In genomic region chr16:30609928-30610839, GRCh38 we compare ENCODE assay signal across 1 cellular context.
TF ChIP-seq lines count a peak whose summit lies in the region.

TSS of gene ZNF689 (minus strand) at chr16:30610389. CDS start at chr16:30610041, 348 bp downstream.

TF ChIP-seq in HepG2, 621 proteins besides CTCF, POLR2A, EP300 and RAD21 (continued from another document and continues in another):
- TF ChIP-seq, protein P1, sequence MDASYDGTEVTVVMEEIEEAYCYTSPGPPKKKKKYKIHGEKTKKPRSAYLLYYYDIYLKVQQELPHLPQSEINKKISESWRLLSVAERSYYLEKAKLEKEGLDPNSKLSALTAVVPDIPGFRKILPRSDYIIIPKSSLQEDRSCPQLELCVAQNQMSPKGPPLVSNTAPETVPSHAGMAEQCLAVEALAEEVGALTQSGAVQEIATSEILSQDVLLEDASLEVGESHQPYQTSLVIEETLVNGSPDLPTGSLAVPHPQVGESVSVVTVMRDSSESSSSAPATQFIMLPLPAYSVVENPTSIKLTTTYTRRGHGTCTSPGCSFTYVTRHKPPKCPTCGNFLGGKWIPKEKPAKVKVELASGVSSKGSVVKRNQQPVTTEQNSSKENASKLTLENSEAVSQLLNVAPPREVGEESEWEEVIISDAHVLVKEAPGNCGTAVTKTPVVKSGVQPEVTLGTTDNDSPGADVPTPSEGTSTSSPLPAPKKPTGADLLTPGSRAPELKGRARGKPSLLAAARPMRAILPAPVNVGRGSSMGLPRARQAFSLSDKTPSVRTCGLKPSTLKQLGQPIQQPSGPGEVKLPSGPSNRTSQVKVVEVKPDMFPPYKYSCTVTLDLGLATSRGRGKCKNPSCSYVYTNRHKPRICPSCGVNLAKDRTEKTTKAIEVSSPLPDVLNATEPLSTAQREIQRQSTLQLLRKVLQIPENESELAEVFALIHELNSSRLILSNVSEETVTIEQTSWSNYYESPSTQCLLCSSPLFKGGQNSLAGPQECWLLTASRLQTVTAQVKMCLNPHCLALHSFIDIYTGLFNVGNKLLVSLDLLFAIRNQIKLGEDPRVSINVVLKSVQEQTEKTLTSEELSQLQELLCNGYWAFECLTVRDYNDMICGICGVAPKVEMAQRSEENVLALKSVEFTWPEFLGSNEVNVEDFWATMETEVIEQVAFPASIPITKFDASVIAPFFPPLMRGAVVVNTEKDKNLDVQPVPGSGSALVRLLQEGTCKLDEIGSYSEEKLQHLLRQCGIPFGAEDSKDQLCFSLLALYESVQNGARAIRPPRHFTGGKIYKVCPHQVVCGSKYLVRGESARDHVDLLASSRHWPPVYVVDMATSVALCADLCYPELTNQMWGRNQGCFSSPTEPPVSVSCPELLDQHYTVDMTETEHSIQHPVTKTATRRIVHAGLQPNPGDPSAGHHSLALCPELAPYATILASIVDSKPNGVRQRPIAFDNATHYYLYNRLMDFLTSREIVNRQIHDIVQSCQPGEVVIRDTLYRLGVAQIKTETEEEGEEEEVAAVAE (CRISPR knock-in tag; IDR thresholded peaks at IDR 0.05; ENCODE audit: borderline replicate concordance) = peak; percentile 100
- peak; percentile 99 for TF ChIP-seq ZNF501 (CRISPR knock-in tag; IDR thresholded peaks at IDR 0.05)
- peak; percentile 95 for TF ChIP-seq ZNF362 (CRISPR knock-in tag; IDR thresholded peaks at IDR 0.05; ENCODE audit: borderline replicate concordance)
- TF ChIP-seq, protein P2, sequence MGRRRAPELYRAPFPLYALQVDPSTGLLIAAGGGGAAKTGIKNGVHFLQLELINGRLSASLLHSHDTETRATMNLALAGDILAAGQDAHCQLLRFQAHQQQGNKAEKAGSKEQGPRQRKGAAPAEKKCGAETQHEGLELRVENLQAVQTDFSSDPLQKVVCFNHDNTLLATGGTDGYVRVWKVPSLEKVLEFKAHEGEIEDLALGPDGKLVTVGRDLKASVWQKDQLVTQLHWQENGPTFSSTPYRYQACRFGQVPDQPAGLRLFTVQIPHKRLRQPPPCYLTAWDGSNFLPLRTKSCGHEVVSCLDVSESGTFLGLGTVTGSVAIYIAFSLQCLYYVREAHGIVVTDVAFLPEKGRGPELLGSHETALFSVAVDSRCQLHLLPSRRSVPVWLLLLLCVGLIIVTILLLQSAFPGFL (CRISPR knock-in tag; IDR thresholded peaks at IDR 0.05) = no peak
- TF ChIP-seq PHF20 (CRISPR knock-in tag; IDR thresholded peaks at IDR 0.05) = peak; percentile 79
- peak; percentile 97; the same call in 1 of the 2 replicates for TF ChIP-seq ZNF776 (CRISPR knock-in tag; IDR thresholded peaks at IDR 0.05)
- TF ChIP-seq CENPT (CRISPR knock-in tag; IDR thresholded peaks at IDR 0.05; ENCODE audit: low read depth) = no peak; the same call in 1 of the 2 replicates
- TF ChIP-seq ZFP37 (CRISPR knock-in tag; IDR thresholded peaks at IDR 0.05; ENCODE audit: borderline replicate concordance) = peak; percentile 28; the same call in 1 of the 2 replicates
- no peak for TF ChIP-seq ZNF562 (CRISPR knock-in tag; IDR thresholded peaks at IDR 0.05; ENCODE audit: borderline replicate concordance)
- TF ChIP-seq NFYB (CRISPR knock-in tag; IDR thresholded peaks at IDR 0.05) = peak; percentile 100
- no peak; the same call in none of the 2 replicates for TF ChIP-seq HES4 (CRISPR knock-in tag; IDR thresholded peaks at IDR 0.05; ENCODE audit: borderline replicate concordance)
- TF ChIP-seq, protein P3, sequence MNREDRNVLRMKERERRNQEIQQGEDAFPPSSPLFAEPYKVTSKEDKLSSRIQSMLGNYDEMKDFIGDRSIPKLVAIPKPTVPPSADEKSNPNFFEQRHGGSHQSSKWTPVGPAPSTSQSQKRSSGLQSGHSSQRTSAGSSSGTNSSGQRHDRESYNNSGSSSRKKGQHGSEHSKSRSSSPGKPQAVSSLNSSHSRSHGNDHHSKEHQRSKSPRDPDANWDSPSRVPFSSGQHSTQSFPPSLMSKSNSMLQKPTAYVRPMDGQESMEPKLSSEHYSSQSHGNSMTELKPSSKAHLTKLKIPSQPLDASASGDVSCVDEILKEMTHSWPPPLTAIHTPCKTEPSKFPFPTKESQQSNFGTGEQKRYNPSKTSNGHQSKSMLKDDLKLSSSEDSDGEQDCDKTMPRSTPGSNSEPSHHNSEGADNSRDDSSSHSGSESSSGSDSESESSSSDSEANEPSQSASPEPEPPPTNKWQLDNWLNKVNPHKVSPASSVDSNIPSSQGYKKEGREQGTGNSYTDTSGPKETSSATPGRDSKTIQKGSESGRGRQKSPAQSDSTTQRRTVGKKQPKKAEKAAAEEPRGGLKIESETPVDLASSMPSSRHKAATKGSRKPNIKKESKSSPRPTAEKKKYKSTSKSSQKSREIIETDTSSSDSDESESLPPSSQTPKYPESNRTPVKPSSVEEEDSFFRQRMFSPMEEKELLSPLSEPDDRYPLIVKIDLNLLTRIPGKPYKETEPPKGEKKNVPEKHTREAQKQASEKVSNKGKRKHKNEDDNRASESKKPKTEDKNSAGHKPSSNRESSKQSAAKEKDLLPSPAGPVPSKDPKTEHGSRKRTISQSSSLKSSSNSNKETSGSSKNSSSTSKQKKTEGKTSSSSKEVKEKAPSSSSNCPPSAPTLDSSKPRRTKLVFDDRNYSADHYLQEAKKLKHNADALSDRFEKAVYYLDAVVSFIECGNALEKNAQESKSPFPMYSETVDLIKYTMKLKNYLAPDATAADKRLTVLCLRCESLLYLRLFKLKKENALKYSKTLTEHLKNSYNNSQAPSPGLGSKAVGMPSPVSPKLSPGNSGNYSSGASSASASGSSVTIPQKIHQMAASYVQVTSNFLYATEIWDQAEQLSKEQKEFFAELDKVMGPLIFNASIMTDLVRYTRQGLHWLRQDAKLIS (CRISPR knock-in tag; IDR thresholded peaks at IDR 0.05) = peak; percentile 54; the same call in 1 of the 2 replicates
- peak; percentile 88 for TF ChIP-seq HOXD1 (CRISPR knock-in tag; IDR thresholded peaks at IDR 0.05)
- no peak; the same call in 1 of the 2 replicates for TF ChIP-seq STAT6 (CRISPR knock-in tag; IDR thresholded peaks at IDR 0.05; ENCODE audit: borderline replicate concordance)
- TF ChIP-seq GLI4 (CRISPR knock-in tag; IDR thresholded peaks at IDR 0.05; ENCODE audit: borderline replicate concordance) = peak; percentile 99
- TF ChIP-seq KDM2A (CRISPR knock-in tag; IDR thresholded peaks at IDR 0.05; ENCODE audit: borderline replicate concordance, low read depth) = peak; percentile 98
- no peak for TF ChIP-seq MZF1 (CRISPR knock-in tag; IDR thresholded peaks at IDR 0.05; ENCODE audit: borderline replicate concordance)
- no peak for TF ChIP-seq ARNT2 (CRISPR knock-in tag; IDR thresholded peaks at IDR 0.05; ENCODE audit: low read depth)
- TF ChIP-seq MTA1 (CRISPR knock-in tag; IDR thresholded peaks at IDR 0.05; ENCODE audit: borderline replicate concordance) = peak; percentile 65; the same call in 1 of the 2 replicates
- TF ChIP-seq, protein P4, sequence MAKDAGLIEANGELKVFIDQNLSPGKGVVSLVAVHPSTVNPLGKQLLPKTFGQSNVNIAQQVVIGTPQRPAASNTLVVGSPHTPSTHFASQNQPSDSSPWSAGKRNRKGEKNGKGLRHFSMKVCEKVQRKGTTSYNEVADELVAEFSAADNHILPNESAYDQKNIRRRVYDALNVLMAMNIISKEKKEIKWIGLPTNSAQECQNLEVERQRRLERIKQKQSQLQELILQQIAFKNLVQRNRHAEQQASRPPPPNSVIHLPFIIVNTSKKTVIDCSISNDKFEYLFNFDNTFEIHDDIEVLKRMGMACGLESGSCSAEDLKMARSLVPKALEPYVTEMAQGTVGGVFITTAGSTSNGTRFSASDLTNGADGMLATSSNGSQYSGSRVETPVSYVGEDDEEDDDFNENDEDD (CRISPR knock-in tag; IDR thresholded peaks at IDR 0.05; ENCODE audit: borderline replicate concordance) = peak; percentile 99
- 0 out of 2 replicates have a peak, but pooled peaks have one; percentile 32 for TF ChIP-seq DMTF1 (CRISPR knock-in tag; IDR thresholded peaks at IDR 0.05)
- 0 out of 2 replicates have a peak, but pooled peaks have one; percentile 85 for TF ChIP-seq MAF1 (CRISPR knock-in tag; IDR thresholded peaks at IDR 0.05; ENCODE audit: borderline replicate concordance)
- TF ChIP-seq ZNF292 (CRISPR knock-in tag; IDR thresholded peaks at IDR 0.05; ENCODE audit: borderline replicate concordance, low read depth) = no peak
- TF ChIP-seq, protein P5, sequence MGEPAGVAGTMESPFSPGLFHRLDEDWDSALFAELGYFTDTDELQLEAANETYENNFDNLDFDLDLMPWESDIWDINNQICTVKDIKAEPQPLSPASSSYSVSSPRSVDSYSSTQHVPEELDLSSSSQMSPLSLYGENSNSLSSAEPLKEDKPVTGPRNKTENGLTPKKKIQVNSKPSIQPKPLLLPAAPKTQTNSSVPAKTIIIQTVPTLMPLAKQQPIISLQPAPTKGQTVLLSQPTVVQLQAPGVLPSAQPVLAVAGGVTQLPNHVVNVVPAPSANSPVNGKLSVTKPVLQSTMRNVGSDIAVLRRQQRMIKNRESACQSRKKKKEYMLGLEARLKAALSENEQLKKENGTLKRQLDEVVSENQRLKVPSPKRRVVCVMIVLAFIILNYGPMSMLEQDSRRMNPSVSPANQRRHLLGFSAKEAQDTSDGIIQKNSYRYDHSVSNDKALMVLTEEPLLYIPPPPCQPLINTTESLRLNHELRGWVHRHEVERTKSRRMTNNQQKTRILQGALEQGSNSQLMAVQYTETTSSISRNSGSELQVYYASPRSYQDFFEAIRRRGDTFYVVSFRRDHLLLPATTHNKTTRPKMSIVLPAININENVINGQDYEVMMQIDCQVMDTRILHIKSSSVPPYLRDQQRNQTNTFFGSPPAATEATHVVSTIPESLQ (CRISPR knock-in tag; conservative IDR thresholded peaks at IDR 0.05) = peak; percentile 95
- no peak for TF ChIP-seq RAD51 (IDR thresholded peaks at IDR 0.05; ENCODE audit: borderline replicate concordance)
- TF ChIP-seq, protein P6, sequence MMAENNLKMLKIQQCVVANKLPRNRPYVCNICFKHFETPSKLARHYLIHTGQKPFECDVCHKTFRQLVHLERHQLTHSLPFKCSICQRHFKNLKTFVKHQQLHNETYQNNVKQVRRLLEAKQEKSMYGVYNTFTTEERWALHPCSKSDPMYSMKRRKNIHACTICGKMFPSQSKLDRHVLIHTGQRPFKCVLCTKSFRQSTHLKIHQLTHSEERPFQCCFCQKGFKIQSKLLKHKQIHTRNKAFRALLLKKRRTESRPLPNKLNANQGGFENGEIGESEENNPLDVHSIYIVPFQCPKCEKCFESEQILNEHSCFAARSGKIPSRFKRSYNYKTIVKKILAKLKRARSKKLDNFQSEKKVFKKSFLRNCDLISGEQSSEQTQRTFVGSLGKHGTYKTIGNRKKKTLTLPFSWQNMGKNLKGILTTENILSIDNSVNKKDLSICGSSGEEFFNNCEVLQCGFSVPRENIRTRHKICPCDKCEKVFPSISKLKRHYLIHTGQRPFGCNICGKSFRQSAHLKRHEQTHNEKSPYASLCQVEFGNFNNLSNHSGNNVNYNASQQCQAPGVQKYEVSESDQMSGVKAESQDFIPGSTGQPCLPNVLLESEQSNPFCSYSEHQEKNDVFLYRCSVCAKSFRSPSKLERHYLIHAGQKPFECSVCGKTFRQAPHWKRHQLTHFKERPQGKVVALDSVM (CRISPR knock-in tag; IDR thresholded peaks at IDR 0.05) = peak; percentile 89
- peak; percentile 84; the same call in 1 of the 2 replicates for TF ChIP-seq ARHGAP35 (CRISPR knock-in tag; IDR thresholded peaks at IDR 0.05; ENCODE audit: borderline replicate concordance)
- no peak for TF ChIP-seq HNRNPUL1 (IDR thresholded peaks at IDR 0.05; ENCODE audit: low read depth, low read length)
- peak; percentile 83; the same call in 1 of the 2 replicates for TF ChIP-seq TEF (CRISPR knock-in tag; IDR thresholded peaks at IDR 0.05)
- TF ChIP-seq, protein P7, sequence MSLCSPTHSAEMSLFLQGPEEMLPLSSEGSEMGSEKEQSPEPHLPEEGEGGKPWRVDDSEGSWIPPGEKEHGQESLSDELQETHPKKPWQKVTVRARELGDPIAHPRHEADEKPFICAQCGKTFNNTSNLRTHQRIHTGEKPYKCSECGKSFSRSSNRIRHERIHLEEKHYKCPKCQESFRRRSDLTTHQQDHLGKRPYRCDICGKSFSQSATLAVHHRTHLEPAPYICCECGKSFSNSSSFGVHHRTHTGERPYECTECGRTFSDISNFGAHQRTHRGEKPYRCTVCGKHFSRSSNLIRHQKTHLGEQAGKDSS (CRISPR knock-in tag; IDR thresholded peaks at IDR 0.05; ENCODE audit: borderline replicate concordance, low read depth) = peak; percentile 15; the same call in 1 of the 2 replicates
